8 cellular contexts compared by ENCODE assay signal in genomic region chr11:117189191-117189940, GRCh38. TPM values are rescaled to one million over a fixed set of nuclear protein-coding genes. Genes with fewer than 3 reads are reported as not detected.
DNase-seq lines count a peak whose midpoint lies in the region; ATAC-seq and TF ChIP-seq lines count a peak whose summit lies in the region.
"Had no signal": no experiment of that assay in that cellular context is flagged by ENCODE, and none has a peak within 500 bp of the region (broad histone marks: within the 10 kb centered on the region; RNA-seq: fewer than 3 reads in every experiment).

No MANE protein-coding gene starts in this region.

- TF ChIP-seq POLR2A in stomach (IDR thresholded peaks at IDR 0.05) = no peak

- peaks cover 75 to 97% (median 84%) of the 10 kb centered on the region in 4 donors for H3K36me3 ChIP-seq in stomach

- H3K27ac ChIP-seq in stomach = peak overlapping the region in 3 of 5 donors; percentile 32 to 60 (median 38)

- H3K27ac Mint-ChIP-seq in effector memory CD8-positive, alpha-beta T cell = peak overlapping the region in 1 of 2 donors; percentile 35

- no peak overlapping the region for H3K4me3 ChIP-seq in stomach

- no peaks in the 10 kb centered on the region for H3K27me3 Mint-ChIP-seq in effector memory CD8-positive, alpha-beta T cell

- ATAC-seq in GM19351 (IDR thresholded peaks at IDR 0.05; ENCODE audit: unreplicated experiment) (peak; percentile 70), HG03159 (IDR thresholded peaks at IDR 0.05; ENCODE audit: unreplicated experiment) (peak; percentile 62), HG02973 (IDR thresholded peaks at IDR 0.05; ENCODE audit: unreplicated experiment) (no peak)
- ATAC-seq in effector memory CD8-positive, alpha-beta T cell (replicated peaks) = peak; percentile 54

- H3K4me1 ChIP-seq in stomach = peaks cover 18 to 68% (median 38%) of the 10 kb centered on the region in 4 donors

- intact Hi-C loops in stomach (cut with DNase I; ENCODE audit: low total_unique reads) = loop anchor here (5.0 kb wide), 1 partner anchor 38 kb away; no protein-coding TSS in a partner anchor

- peaks cover 4 to 5% of the 10 kb centered on the region in 2 donors for H3K4me1 Mint-ChIP-seq in effector memory CD8-positive, alpha-beta T cell (ENCODE audit: low read depth in 2 of 2)

- no peak overlapping the region for H3K4me3 Mint-ChIP-seq in effector memory CD8-positive, alpha-beta T cell

- TF ChIP-seq CTCF in stomach (IDR thresholded peaks at IDR 0.05) = no peak

- H3K9me3 ChIP-seq in stomach = no peaks in the 10 kb centered on the region

- peaks cover 17% of the 10 kb centered on the region for H3K36me3 Mint-ChIP-seq in effector memory CD8-positive, alpha-beta T cell (ENCODE audit: insufficient read depth)

- no peak for TF ChIP-seq EP300 in stomach (IDR thresholded peaks at IDR 0.05)

- 84 to 93% (median 86%) methylated on average over 16 to 22 of the region's 22 CpGs for WGBS in stomach, 5 donors

- no peak for DNase-seq in effector memory CD8-positive, alpha-beta T cell
- DNase-seq in stomach = peak; percentile 24
- DNase-seq in NCI-H2081 (lab: John Stamatoyannopoulos, UW) = no peak
- DNase-seq in NCI-H510A treated with DMSO at 0.1 percent for 48 hours (lab: John Stamatoyannopoulos, UW) = no peak
- DNase-seq: effector CD8-positive, alpha-beta T cell had no signal

- no peaks in the 10 kb centered on the region for H3K27me3 ChIP-seq in stomach

- H3K9me3 Mint-ChIP-seq in effector memory CD8-positive, alpha-beta T cell = no peaks in the 10 kb centered on the region

RNA-seq across cellular contexts. Expression of gene TAGLN, which starts 9.8 kb away (rescaled TPM):
- total RNA-seq in stomach = 1,000 to 10,000 TPM in 4 of 5 donors, 100 to 1,000 TPM in 1; 730 to 3,801 (median 2,320) TPM
- polyA plus RNA-seq in stomach = 1,000 to 10,000 TPM in 2 of 3 donors, 100 to 1,000 TPM in 1; 575 to 2,971 (median 1,072) TPM

RNA-seq across cellular contexts. Expression of gene SIDT2, which starts 10.8 kb away (rescaled TPM):
- 100 to 1,000 TPM in 3 of 5 donors, 10 to 100 TPM in 2; 15.1 to 310 (median 132) TPM for total RNA-seq in stomach
- polyA plus RNA-seq in stomach = 10 to 100 TPM; 16.9 to 39.4 (median 24.3) TPM

RNA-seq across cellular contexts. Expression of gene PCSK7, which starts 42.5 kb away (rescaled TPM):
- 100 to 1,000 TPM in 3 of 5 donors, 10 to 100 TPM in 2; 64.8 to 232 (median 139) TPM for total RNA-seq in stomach
- 10 to 100 TPM; 14.1 to 23.6 (median 20.4) TPM for polyA plus RNA-seq in stomach

RNA-seq across cellular contexts. Expression of gene RNF214, which starts 43.1 kb away (rescaled TPM):
- total RNA-seq in stomach = 10 to 100 TPM in 4 of 5 donors, 1 to 10 TPM in 1; 6.7 to 21.6 (median 13.8) TPM
- 10 to 100 TPM in 1 of 3 donors, 1 to 10 TPM in 2; 6.8 to 11.2 (median 8.0) TPM for polyA plus RNA-seq in stomach

RNA-seq across cellular contexts. Expression of gene PAFAH1B2, which starts 45.3 kb away (rescaled TPM):
- 100 to 1,000 TPM in 1 of 5 donors, 10 to 100 TPM in 4; 31.9 to 174 (median 63.0) TPM for total RNA-seq in stomach
- polyA plus RNA-seq in stomach = 10 to 100 TPM; 14.9 to 30.7 (median 27.5) TPM
